In the genomic region with DNA sequence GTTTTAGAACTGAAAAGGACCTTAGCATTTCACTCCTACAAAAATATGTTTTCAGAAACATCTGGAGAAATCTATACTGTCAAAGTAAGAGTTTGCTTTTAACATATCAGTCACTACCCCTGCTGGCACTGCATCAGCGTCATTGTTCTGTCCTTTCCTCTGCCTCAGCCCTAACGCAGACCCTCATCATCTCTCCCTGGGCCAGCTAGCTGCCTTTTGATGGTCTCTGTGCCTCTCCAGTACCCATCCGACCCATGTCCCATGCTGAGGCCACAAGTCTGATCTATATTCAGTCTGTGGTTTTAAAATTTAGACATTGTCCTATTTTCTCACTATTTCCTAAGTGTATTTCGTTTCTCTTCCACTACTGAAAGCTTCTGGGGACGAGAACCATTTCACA, we compare ENCODE assay signal across 15 cellular contexts. TPM values are rescaled to one million over a fixed set of nuclear protein-coding genes. Genes with fewer than 3 reads are reported as not detected.
A peak's percentile ranks its signal among the peaks of the same experiment; 100 is the strongest.
DNase-seq lines count a peak whose midpoint lies in the region; ATAC-seq and TF ChIP-seq lines count a peak whose summit lies in the region.
"Had no signal": no experiment of that assay in that cellular context is flagged by ENCODE, and none has a peak within 500 bp of the region (broad histone marks: within the 10 kb centered on the region; RNA-seq: fewer than 3 reads in every experiment).

No MANE protein-coding gene starts in this region.

- CTCF ChIA-PET in RWPE1 (lab: Yijun Ruan, JAX): interaction anchor here (0.8 to 1.1 kb wide), 2 partner anchors 11 to 70 kb away, joined by 3 to 4 read pairs; no protein-coding TSS in a partner anchor

- H3K9ac ChIP-seq in neural progenitor cell: no peak overlapping the region
- H3K9ac ChIP-seq: BLaER1, GM23248 had no signal

- no peak overlapping the region for H3K27ac Mint-ChIP-seq in GM23338
- peak overlapping the region; percentile 93 for H3K27ac Mint-ChIP-seq in activated naive CD8-positive, alpha-beta T cell treated with anti-CD3 and anti-CD28 coated beads, Interleukin-2, amount 50 U/mL, for 24 hours
- no peak overlapping the region for H3K27ac Mint-ChIP-seq in neural progenitor cell

- H3K9me3 ChIP-seq in neural progenitor cell (ENCODE audit: low read depth) (no peaks in the 10 kb centered on the region), tibial nerve (peaks cover 0 to 12% (median under 1%) of the 10 kb centered on the region in 4 donors)

- H3K79me2 ChIP-seq in GM23338 (replicated peaks; ENCODE audit: insufficient read depth): no peaks in the 10 kb centered on the region
- no peaks in the 10 kb centered on the region for H3K79me2 ChIP-seq in neural progenitor cell (ENCODE audit: low read depth)

- TF ChIP-seq CTCF in GM23338 (conservative IDR thresholded peaks at IDR 0.05; ENCODE audit: low read depth in 2 of 2) (no peak), RWPE1 (conservative IDR thresholded peaks at IDR 0.05; ENCODE audit: low read depth) (no peak), neural progenitor cell (IDR thresholded peaks at IDR 0.05) (no peak), tibial nerve (IDR thresholded peaks at IDR 0.05) (no peak)

- H3F3A ChIP-seq in GM23338 (replicated peaks; ENCODE audit: low read depth) (no peaks in the 10 kb centered on the region), neural progenitor cell (ENCODE audit: low read depth) (no peaks in the 10 kb centered on the region)

- H3K27me3 Mint-ChIP-seq in GM23338 (ENCODE audit: insufficient read depth, low read depth, poor library complexity) (peaks cover 1% of the 10 kb centered on the region), neural progenitor cell (ENCODE audit: insufficient read depth, low read depth) (peaks cover 4% of the 10 kb centered on the region)
- no peaks in the 10 kb centered on the region for H3K27me3 Mint-ChIP-seq in activated naive CD8-positive, alpha-beta T cell treated with anti-CD3 and anti-CD28 coated beads, Interleukin-2, amount 50 U/mL, for 24 hours

- ATAC-seq in GM23338: peak; percentile 67
- ATAC-seq in activated naive CD8-positive, alpha-beta T cell treated with anti-CD3 and anti-CD28 coated beads, Interleukin-2, amount 50 U/mL, for 24 hours: no peak
- no peak for ATAC-seq in HG03457 (IDR thresholded peaks at IDR 0.05; ENCODE audit: unreplicated experiment)

- 61 to 71% methylated on average over 5 of the region's 5 CpGs for WGBS in tibial nerve, 2 donors

- TF ChIP-seq EP300 in tibial nerve (IDR thresholded peaks at IDR 0.05): no peak

- H3K4me3 ChIP-seq in GM23338 (no peak overlapping the region), neural progenitor cell (no peak overlapping the region), tibial nerve (no peak overlapping the region)
- H3K4me3 ChIP-seq: BLaER1, GM23248 had no signal

- H4K20me1 ChIP-seq in GM23338 (replicated peaks; ENCODE audit: insufficient read depth) (no peaks in the 10 kb centered on the region), neural progenitor cell (ENCODE audit: low read depth) (no peaks in the 10 kb centered on the region)
- H4K20me1 ChIP-seq: BLaER1 had no signal

- no peak overlapping the region for H3K27ac ChIP-seq in GM23338 (ENCODE audit: low read depth)
- H3K27ac ChIP-seq in RWPE1: peak overlapping the region; percentile 95
- no peak overlapping the region for H3K27ac ChIP-seq in neural progenitor cell
- no peak overlapping the region for H3K27ac ChIP-seq in tibial nerve
- H3K27ac ChIP-seq: BLaER1, GM23248 had no signal

- H2AFZ ChIP-seq in GM23338 (peak overlapping the region; percentile 49), neural progenitor cell (replicated peaks) (peak overlapping the region; percentile 48)
- H2AFZ ChIP-seq: GM23248 had no signal

- H3K4me1 Mint-ChIP-seq in GM23338 (peaks cover 17% of the 10 kb centered on the region), neural progenitor cell (peaks cover 21% of the 10 kb centered on the region)
- peaks cover 89% of the 10 kb centered on the region for H3K4me1 Mint-ChIP-seq in activated naive CD8-positive, alpha-beta T cell treated with anti-CD3 and anti-CD28 coated beads, Interleukin-2, amount 50 U/mL, for 24 hours

- no peaks in the 10 kb centered on the region for H3K9me2 ChIP-seq in GM23338 (ENCODE audit: insufficient read depth)

- H3K27me3 ChIP-seq in GM23338 (ENCODE audit: insufficient read depth) (no peaks in the 10 kb centered on the region), neural progenitor cell (no peaks in the 10 kb centered on the region), tibial nerve (no peaks in the 10 kb centered on the region)
- H3K27me3 ChIP-seq: BLaER1 had no signal

- H3K36me3 ChIP-seq in GM23338 (ENCODE audit: insufficient read depth) (no peaks in the 10 kb centered on the region), neural progenitor cell (no peaks in the 10 kb centered on the region), tibial nerve (no peaks in the 10 kb centered on the region)
- H3K36me3 ChIP-seq: BLaER1 had no signal

- TF ChIP-seq POLR2A in tibial nerve (IDR thresholded peaks at IDR 0.05): no peak

- DNase-seq in GM23338 (ENCODE audit: low spot score) (no peak), RWPE1 (ENCODE audit: low spot score) (no peak), neural progenitor cell (ENCODE audit: low spot score) (no peak), tibial nerve (ENCODE audit: low spot score in 2 of 2) (no peak)
- DNase-seq in activated naive CD8-positive, alpha-beta T cell treated with anti-CD3 and anti-CD28 coated beads, Interleukin-2, amount 50 U/mL, for 24 hours: no peak
- no peak for DNase-seq in activated effector memory CD4-positive, alpha-beta T cell treated with anti-CD3 and anti-CD28 coated beads, Interleukin-2, amount 50 U/mL, for 16 hours
- DNase-seq: central memory CD4-positive, alpha-beta T cell; GM23248; KBM-7; NCI-H187; SHP77 treated with DMSO at 0.1 percent for 48 hours; stimulated activated CD4-positive, alpha-beta T cell treated with anti-CD3 and anti-CD28 coated beads, Interleukin-2, amount 100 ng/mL, for 48 hours had no signal

- H3K4me1 ChIP-seq in GM23338 (ENCODE audit: insufficient read depth): peaks cover 17% of the 10 kb centered on the region
- H3K4me1 ChIP-seq in neural progenitor cell: no peaks in the 10 kb centered on the region
- H3K4me1 ChIP-seq in tibial nerve: no peaks in the 10 kb centered on the region

- H3K36me3 Mint-ChIP-seq in GM23338 (ENCODE audit: low read depth) (no peaks in the 10 kb centered on the region), neural progenitor cell (no peaks in the 10 kb centered on the region)
- peaks cover 39% of the 10 kb centered on the region for H3K36me3 Mint-ChIP-seq in activated naive CD8-positive, alpha-beta T cell treated with anti-CD3 and anti-CD28 coated beads, Interleukin-2, amount 50 U/mL, for 24 hours (ENCODE audit: low read depth)

- H3K4me2 ChIP-seq in GM23338 (no peak overlapping the region), neural progenitor cell (no peak overlapping the region)
- H3K4me2 ChIP-seq: BLaER1 had no signal

- POLR2A ChIA-PET in RWPE1 (lab: Yijun Ruan, JAX; ENCODE audit: low non-redundant PET): no interaction called here

- H3K9me3 Mint-ChIP-seq in GM23338: no peaks in the 10 kb centered on the region
- H3K9me3 Mint-ChIP-seq in activated naive CD8-positive, alpha-beta T cell treated with anti-CD3 and anti-CD28 coated beads, Interleukin-2, amount 50 U/mL, for 24 hours: peaks cover 9% of the 10 kb centered on the region
- peaks cover 4% of the 10 kb centered on the region for H3K9me3 Mint-ChIP-seq in neural progenitor cell

- H3K4me3 Mint-ChIP-seq in GM23338 (no peak overlapping the region), neural progenitor cell (no peak overlapping the region)
- peak overlapping the region; percentile 84 for H3K4me3 Mint-ChIP-seq in activated naive CD8-positive, alpha-beta T cell treated with anti-CD3 and anti-CD28 coated beads, Interleukin-2, amount 50 U/mL, for 24 hours

TF ChIP-seq in GM23338, 12 proteins besides CTCF, POLR2A, EP300 and RAD21 (continues in another document):
- TF ChIP-seq ZNF331 (CRISPR knock-in tag; IDR thresholded peaks at IDR 0.05; ENCODE audit: low read depth) (no peak), CREB1 (CRISPR knock-in tag; IDR thresholded peaks at IDR 0.05; ENCODE audit: low read depth) (no peak), ETS1 (IDR thresholded peaks at IDR 0.05) (no peak)

RNA-seq across cellular contexts. Expression of gene CD2, which starts 53.2 kb away (rescaled TPM):
- not detected in 2 replicates for total RNA-seq in GM23338 (2014; rRNA removed; shearing (Covaris generic))
- polyA plus RNA-seq in GM23338 (2016; fragmentation: Nextera tagmentation; extraction: Ambion mirVana): not detected in 2 replicates
- total RNA-seq in neural progenitor cell (ENCODE audit: low replicate concordance): 0.71 and 1.5 TPM in 2 replicates
- 1 to 10 TPM in 2 of 4 donors, under 1 TPM in 1, not detected in 1; 0.60 to 5.1 (median 1.5) TPM for total RNA-seq in tibial nerve
- total RNA-seq: GM23248, renal cortical epithelial cell had no signal
- polyA plus RNA-seq: GM23248 had no signal
